Comparison of ENCODE assay signal across 8 cellular contexts in the genomic region with DNA sequence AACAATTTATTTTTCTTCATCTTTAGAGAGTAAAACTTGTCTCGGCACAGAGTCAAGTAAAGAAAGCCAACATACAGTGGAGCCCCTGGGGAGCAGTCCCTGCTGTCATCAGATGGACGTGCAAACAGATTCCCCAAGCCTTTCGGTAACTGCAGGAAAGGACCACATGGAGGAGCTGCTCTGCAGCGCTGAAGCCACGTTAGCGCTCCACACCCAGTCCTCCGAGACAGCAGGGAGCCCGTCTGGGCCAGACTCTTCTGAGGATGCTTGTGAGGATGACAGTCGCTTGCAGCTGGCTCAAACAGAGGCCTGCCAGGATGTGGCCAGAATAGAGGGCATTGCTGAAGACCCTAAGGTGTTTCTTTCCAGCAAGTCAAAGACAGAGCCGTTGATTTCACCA.
DNase-seq lines count a peak whose midpoint lies in the region; ATAC-seq and TF ChIP-seq lines count a peak whose summit lies in the region.

No MANE protein-coding gene starts in this region.

- H3K27me3 Mint-ChIP-seq in activated T-helper 17 cell treated with anti-CD3 and anti-CD28 coated beads, Interleukin-2, amount 50 U/mL, for 72 hours, result no peaks in the 10 kb centered on the region
- no peaks in the 10 kb centered on the region for H3K27me3 Mint-ChIP-seq in T-helper 2 cell treated with Interferon-gamma antibody and Interleukin-4, amounts not matched to agents 5 μg/mL and 100 μg/mL, for 36 hours (ENCODE audit: low read depth)

- H4K20me1 ChIP-seq in HCT116 (ENCODE audit: insufficient read depth), result no peaks in the 10 kb centered on the region

- peaks cover 98% of the 10 kb centered on the region for H3K36me3 Mint-ChIP-seq in activated T-helper 17 cell treated with anti-CD3 and anti-CD28 coated beads, Interleukin-2, amount 50 U/mL, for 72 hours (ENCODE audit: low read depth)
- H3K36me3 Mint-ChIP-seq in T-helper 2 cell treated with Interferon-gamma antibody and Interleukin-4, amounts not matched to agents 5 μg/mL and 100 μg/mL, for 36 hours (ENCODE audit: low read depth), result peaks cover 39% of the 10 kb centered on the region

- CTCF ChIA-PET in HCT116 (lab: Charles Lee), result no interaction called here

- 21% methylated on average over 10 of the region's 10 CpGs for WGBS in right cardiac atrium

- RAD21 ChIA-PET in HCT116 (lab: Charles Lee; ENCODE audit: low non-redundant PET in 1 of 2, low total read pairs in 2 of 2, uncharacterized antibody in 2 of 2, unreplicated experiment in 2 of 2), result no interaction called here

- H3K4me2 ChIP-seq in HCT116 (ENCODE audit: low read length), result no peak overlapping the region

- DNase-seq in HCT116 (ENCODE audit: low read depth, low spot score) (no peak), right cardiac atrium (peak; percentile 67 to 88 (median 87)), gastrocnemius medialis (peak; percentile 45 to 61), SKM-1 (lab: John Stamatoyannopoulos, UW; ENCODE audit: unreplicated experiment) (no peak)
- DNase-seq in activated CD4-positive, CD25-positive, alpha-beta regulatory T cell (lab: John Stamatoyannopoulos, UW), result no peak
- DNase-seq in T-helper 2 cell treated with Interferon-gamma antibody and Interleukin-4, amounts not matched to agents 5 μg/mL and 100 μg/mL, for 36 hours (ENCODE audit: low spot score), result no peak

- in situ Hi-C loops in gastrocnemius medialis (cut with MboI; ENCODE audit: low sequenced_read_pairs in 4 of 4), result loop anchor here in 1 of 4 donors (10.0 kb wide), 1 partner anchor 48 kb away; no protein-coding TSS in a partner anchor

- no peak overlapping the region for H3K9ac ChIP-seq in HCT116 (ENCODE audit: low read length)

- H3K4me1 ChIP-seq in HCT116 (ENCODE audit: control insufficient read depth in 1 of 2, insufficient read depth in 2 of 2, low read length in 2 of 2) (no peaks in the 10 kb centered on the region), right cardiac atrium (ENCODE audit: control insufficient read depth, insufficient read depth, low read length) (peaks cover 2% of the 10 kb centered on the region), gastrocnemius medialis (peaks cover 47 to 55% of the 10 kb centered on the region in 2 donors)

- ATAC-seq in HCT116, result peak; percentile 55
- ATAC-seq in activated T-helper 17 cell treated with anti-CD3 and anti-CD28 coated beads, Interleukin-2, amount 50 U/mL, for 72 hours (replicated peaks), result no peak
- peak; percentile 96 for ATAC-seq in right cardiac atrium
- ATAC-seq in gastrocnemius medialis, result peak; percentile 89 to 92
- ATAC-seq in GM18907 (IDR thresholded peaks at IDR 0.05; ENCODE audit: unreplicated experiment), result no peak

- intact Hi-C loops in HCT116 (cut with micrococcal nuclease) (no loop called here), right cardiac atrium (cut with DNase I) (loop anchor here in 2 of 4 donors (5.0 kb wide), 2 partner anchors 35 to 50 kb away; no protein-coding TSS in a partner anchor), gastrocnemius medialis (cut with DNase I; ENCODE audit: low total_unique reads) (loop anchor here (1.0 kb wide), 1 partner anchor 52 kb away; no protein-coding TSS in a partner anchor)

- H3K9me2 ChIP-seq in HCT116 (ENCODE audit: insufficient read depth), result no peaks in the 10 kb centered on the region

- H3K27me3 ChIP-seq in HCT116 (ENCODE audit: insufficient read depth, low read length) (no peaks in the 10 kb centered on the region), right cardiac atrium (ENCODE audit: control insufficient read depth, insufficient read depth) (no peaks in the 10 kb centered on the region), gastrocnemius medialis (no peaks in the 10 kb centered on the region)

- H3K4me1 Mint-ChIP-seq in activated T-helper 17 cell treated with anti-CD3 and anti-CD28 coated beads, Interleukin-2, amount 50 U/mL, for 72 hours, result peaks cover 14% of the 10 kb centered on the region
- no peaks in the 10 kb centered on the region for H3K4me1 Mint-ChIP-seq in T-helper 2 cell treated with Interferon-gamma antibody and Interleukin-4, amounts not matched to agents 5 μg/mL and 100 μg/mL, for 36 hours (ENCODE audit: low read depth)

- peaks cover 5% of the 10 kb centered on the region for H3K9me3 Mint-ChIP-seq in activated T-helper 17 cell treated with anti-CD3 and anti-CD28 coated beads, Interleukin-2, amount 50 U/mL, for 72 hours
- H3K9me3 Mint-ChIP-seq in T-helper 2 cell treated with Interferon-gamma antibody and Interleukin-4, amounts not matched to agents 5 μg/mL and 100 μg/mL, for 36 hours, result peaks cover 4% of the 10 kb centered on the region

- no peak overlapping the region for H2AFZ ChIP-seq in HCT116 (ENCODE audit: low read depth, low read length, poor library complexity, severe bottlenecking)

- TF ChIP-seq RAD21 in HCT116 (IDR thresholded peaks at IDR 0.05; ENCODE audit: low read depth), result no peak; the same call in 1 of the 2 replicates

- TF ChIP-seq POLR2A in HCT116 (IDR thresholded peaks at IDR 0.05; ENCODE audit: borderline replicate concordance, extremely low read depth, insufficient read depth, insufficient read length), result no peak
- no peak for TF ChIP-seq POLR2A in gastrocnemius medialis (IDR thresholded peaks at IDR 0.05)

- H3K27ac ChIP-seq in HCT116 (ENCODE audit: low read depth, low read length) (no peak overlapping the region), right cardiac atrium (ENCODE audit: low read length) (peak overlapping the region; percentile 70), gastrocnemius medialis (peak overlapping the region; percentile 21 to 72 (median 64))

- H3K36me3 ChIP-seq in HCT116 (ENCODE audit: control insufficient read depth in 1 of 2, insufficient read depth in 2 of 2, low read length in 2 of 2) (peaks cover 3 to 8% of the 10 kb centered on the region in 2 experiments; a peak in 2 of 4 replicates), gastrocnemius medialis (peaks cover 0 to 31% of the 10 kb centered on the region in 2 donors)

- H3K9me3 ChIP-seq in HCT116 (ENCODE audit: control insufficient read depth in 1 of 2, insufficient read depth in 1 of 2, low read depth in 1 of 2, low read length in 2 of 2) (no peaks in the 10 kb centered on the region), right cardiac atrium (ENCODE audit: control insufficient read depth, low read length) (no peaks in the 10 kb centered on the region), gastrocnemius medialis (no peaks in the 10 kb centered on the region)

- H3K4me3 ChIP-seq in HCT116 (replicated peaks in 1 of 2; ENCODE audit: low read depth in 1 of 2, low read length in 2 of 2) (no peak overlapping the region), right cardiac atrium (ENCODE audit: low read length) (peak overlapping the region; percentile 33), gastrocnemius medialis (peak overlapping the region in 2 of 4 donors; percentile 12 to 26)

- no peak overlapping the region for H3K4me3 Mint-ChIP-seq in activated T-helper 17 cell treated with anti-CD3 and anti-CD28 coated beads, Interleukin-2, amount 50 U/mL, for 72 hours
- no peak overlapping the region for H3K4me3 Mint-ChIP-seq in T-helper 2 cell treated with Interferon-gamma antibody and Interleukin-4, amounts not matched to agents 5 μg/mL and 100 μg/mL, for 36 hours

- TF ChIP-seq CTCF in HCT116 (IDR thresholded peaks at IDR 0.05 in 2 of 3, conservative IDR thresholded peaks at IDR 0.05 in 1 of 3; ENCODE audit: borderline replicate concordance in 1 of 3, insufficient read depth in 1 of 3, low read depth in 2 of 3, low read length in 2 of 3) (peak in 2 of 3 experiments; percentile 12 to 22; a peak in 2 of 6 replicates), gastrocnemius medialis (IDR thresholded peaks at IDR 0.05 in 4 of 5, conservative IDR thresholded peaks at IDR 0.05 in 1 of 5) (peak; percentile 49 to 72 (median 62))

- H3K27ac Mint-ChIP-seq in activated T-helper 17 cell treated with anti-CD3 and anti-CD28 coated beads, Interleukin-2, amount 50 U/mL, for 72 hours, result peak overlapping the region; percentile 3
- H3K27ac Mint-ChIP-seq in T-helper 2 cell treated with Interferon-gamma antibody and Interleukin-4, amounts not matched to agents 5 μg/mL and 100 μg/mL, for 36 hours, result no peak overlapping the region

- POLR2A ChIA-PET in HCT116 (lab: Charles Lee), result no interaction called here

- no TSS peak for BruUV-seq in HCT116 (replicated peaks; lab: Mats Ljungman, UMichigan)

- H3K79me2 ChIP-seq in HCT116 (ENCODE audit: insufficient read depth, low read length), result no peaks in the 10 kb centered on the region

TF ChIP-seq in HCT116, 20 proteins besides CTCF, POLR2A, EP300 and RAD21:
- TF ChIP-seq SRF (IDR thresholded peaks at IDR 0.05; ENCODE audit: low read depth), result no peak
- no peak for TF ChIP-seq CEBPB (IDR thresholded peaks at IDR 0.05; ENCODE audit: low read depth)

Comparison
In these comparisons a context has a peak if more than half of its experiments do, and no peak if none do; other contexts are left out.
1. ATAC-seq: peak in HCT116 (single experiment), right cardiac atrium (2 of 2) and gastrocnemius medialis (2 of 2); none in activated T-helper 17 cell treated with anti-CD3 and anti-CD28 coated beads, Interleukin-2, amount 50 U/mL, for 72 hours (single experiment) and GM18907 (single experiment).
2. DNase-seq: peak in right cardiac atrium (3 of 3) and gastrocnemius medialis (2 of 2); none in HCT116 (single experiment), activated CD4-positive, CD25-positive, alpha-beta regulatory T cell (0 of 4), SKM-1 (single experiment) and T-helper 2 cell treated with Interferon-gamma antibody and Interleukin-4, amounts not matched to agents 5 μg/mL and 100 μg/mL, for 36 hours (single experiment).